15 cellular contexts compared by ENCODE assay signal in genomic region chr10:70139151-70139996, GRCh38. TPM values are rescaled to one million over a fixed set of nuclear protein-coding genes. Genes with fewer than 3 reads are reported as not detected.
A peak's percentile ranks its signal among the peaks of the same experiment; 100 is the strongest.
DNase-seq lines count a peak whose midpoint lies in the region; ATAC-seq and TF ChIP-seq lines count a peak whose summit lies in the region.
"Had no signal": no experiment of that assay in that cellular context is flagged by ENCODE, and none has a peak within 500 bp of the region (broad histone marks: within the 10 kb centered on the region; RNA-seq: fewer than 3 reads in every experiment).

No MANE protein-coding gene starts in this region.

- H3K27ac ChIP-seq in HEK293 (ENCODE audit: extremely low read depth, low read depth, low read length), result no peak overlapping the region
- H3K27ac ChIP-seq in esophagus (ENCODE audit: low read depth in 2 of 2, low read length in 1 of 2), result peak overlapping the region; percentile 70 to 93
- peak overlapping the region; percentile 79 to 84 (median 83) for H3K27ac ChIP-seq in transverse colon

- TF ChIP-seq EP300 in transverse colon (IDR thresholded peaks at IDR 0.05; ENCODE audit: low read depth), result no peak

- H3K9me3 Mint-ChIP-seq in activated T-cell treated with anti-CD3 and anti-CD28 coated beads, Interleukin-2, amount 50 U/mL, for 24 hours, result no peaks in the 10 kb centered on the region
- H3K9me3 Mint-ChIP-seq: CD14-positive monocyte had no signal

- no peak overlapping the region for H3K4me3 ChIP-seq in HEK293 (ENCODE audit: low read depth, low read length)
- no peak overlapping the region for H3K4me3 ChIP-seq in esophagus (ENCODE audit: low read depth in 1 of 2, low read length in 2 of 2)
- no peak overlapping the region for H3K4me3 ChIP-seq in transverse colon

- H3K27me3 ChIP-seq in esophagus (ENCODE audit: control insufficient read depth in 1 of 2, insufficient read depth in 2 of 2, low read length in 2 of 2) (no peaks in the 10 kb centered on the region), transverse colon (no peaks in the 10 kb centered on the region)

- in situ Hi-C loops in transverse colon (cut with MboI; ENCODE audit: low pct_ligation_motif_present in 1 of 4, low pct_unique_long_range_greater_than_20kb in 1 of 4, low sequenced_read_pairs in 3 of 4), result no loop called here

- no peak for DNase-seq in activated T-cell treated with anti-CD3 and anti-CD28 coated beads, Interleukin-2, amount 50 U/mL, for 24 hours
- DNase-seq in activated T-cell treated with anti-CD3 and anti-CD28 coated beads for 4 hours, result no peak
- no peak for DNase-seq in transverse colon
- DNase-seq: COR-L47, DMS153, EL, KBM-7, NCI-H146, NCI-H446, SHP77 had no signal

- H3K9me3 ChIP-seq in HEK293 (ENCODE audit: control insufficient read depth, insufficient read depth, low read depth, low read length) (no peaks in the 10 kb centered on the region), esophagus (ENCODE audit: control insufficient read depth in 2 of 2, insufficient read depth in 1 of 2, low read depth in 1 of 2, low read length in 1 of 2) (no peaks in the 10 kb centered on the region), transverse colon (no peaks in the 10 kb centered on the region)

- CTCF ChIA-PET in HEK293 (lab: Yijun Ruan, JAX), result interaction anchor here (5.2 kb wide), 1 partner anchor 23 kb away, joined by 15 read pairs; no protein-coding TSS in a partner anchor

- 78 to 89% methylated on average over 11 of the region's 11 CpGs for WGBS in esophagus, 2 donors
- 87 to 91% methylated on average over 3 to 11 of the region's 11 CpGs for WGBS in transverse colon (ENCODE audit: low coverage in 1 of 2), 2 donors

- peak overlapping the region; percentile 4 for H3K27ac Mint-ChIP-seq in activated T-cell treated with anti-CD3 and anti-CD28 coated beads, Interleukin-2, amount 50 U/mL, for 24 hours
- H3K27ac Mint-ChIP-seq: CD14-positive monocyte had no signal

- H3K36me3 ChIP-seq in HEK293 (ENCODE audit: control insufficient read depth in 2 of 2, insufficient read depth in 1 of 2, low read length in 2 of 2) (peaks cover 0 to 16% of the 10 kb centered on the region in 2 experiments; a peak in 1 of 3 replicates), esophagus (ENCODE audit: control insufficient read depth in 2 of 2, insufficient read depth in 2 of 2, low read length in 1 of 2) (peaks cover 6 to 8% of the 10 kb centered on the region in 2 donors), transverse colon (no peaks in the 10 kb centered on the region)

- peaks cover 29% of the 10 kb centered on the region for H3K36me3 Mint-ChIP-seq in activated T-cell treated with anti-CD3 and anti-CD28 coated beads, Interleukin-2, amount 50 U/mL, for 24 hours (ENCODE audit: low read depth)

- H3K4me1 Mint-ChIP-seq in activated T-cell treated with anti-CD3 and anti-CD28 coated beads, Interleukin-2, amount 50 U/mL, for 24 hours (ENCODE audit: low read depth), result peaks cover 22% of the 10 kb centered on the region

- ATAC-seq in GM18511 (IDR thresholded peaks at IDR 0.05; ENCODE audit: unreplicated experiment) (no peak), GM21529 (IDR thresholded peaks at IDR 0.05; ENCODE audit: unreplicated experiment) (no peak)

- TF ChIP-seq CTCF in HEK293 (tag by site-specific recombination; IDR thresholded peaks at IDR 0.05) (no peak), transverse colon (IDR thresholded peaks at IDR 0.05) (no peak)

- no peak overlapping the region for H3K4me3 Mint-ChIP-seq in activated T-cell treated with anti-CD3 and anti-CD28 coated beads, Interleukin-2, amount 50 U/mL, for 24 hours
- H3K4me3 Mint-ChIP-seq: CD14-positive monocyte had no signal

- POLR2A ChIA-PET in HEK293 (lab: Yijun Ruan, JAX), result interaction anchor here (0.5 to 1.8 kb wide), 4 partner anchors 7 to 921 kb away, joined by 3 to 14 read pairs (median 4); partner anchors contain the start of genes SAR1A and TYSND1

- TF ChIP-seq POLR2A in transverse colon (IDR thresholded peaks at IDR 0.05), result no peak

- intact Hi-C loops in transverse colon (cut with DNase I; ENCODE audit: low total_unique reads), result no loop called here

- no peaks in the 10 kb centered on the region for H3K27me3 Mint-ChIP-seq in activated T-cell treated with anti-CD3 and anti-CD28 coated beads, Interleukin-2, amount 50 U/mL, for 24 hours

- no peaks in the 10 kb centered on the region for H3K4me1 ChIP-seq in HEK293 (ENCODE audit: control insufficient read depth, insufficient read depth, low read length)
- peaks cover 8 to 11% of the 10 kb centered on the region in 2 donors for H3K4me1 ChIP-seq in esophagus (ENCODE audit: control insufficient read depth in 2 of 2, insufficient read depth in 2 of 2, low read length in 1 of 2)
- H3K4me1 ChIP-seq in transverse colon, result peaks cover 0 to 29% (median 18%) of the 10 kb centered on the region in 4 donors

TF ChIP-seq in HEK293, 187 proteins besides CTCF, POLR2A, EP300 and RAD21:
- peak; percentile 10; the same call in 1 of the 2 replicates for TF ChIP-seq ZIC2 (tag by site-specific recombination; IDR thresholded peaks at IDR 0.05)
- no peak for TF ChIP-seq ZNF214 (tag by site-specific recombination; IDR thresholded peaks at IDR 0.05; ENCODE audit: borderline replicate concordance)

RNA-seq across cellular contexts. Expression of gene AIFM2, which starts 6.7 kb away (rescaled TPM):
- polyA plus RNA-seq in esophagus, result 10 to 100 TPM; 13.6 to 14.1 TPM
- total RNA-seq in transverse colon, result 10 to 100 TPM in 3 of 4 donors, 1 to 10 TPM in 1; 3.8 to 27.0 (median 23.9) TPM

RNA-seq across cellular contexts. Expression of gene TYSND1, which starts 7.1 kb away (rescaled TPM):
- polyA plus RNA-seq in esophagus, result 10 to 100 TPM; 13.6 to 17.5 TPM
- 10 to 100 TPM; 18.6 to 48.8 (median 21.9) TPM for total RNA-seq in transverse colon

RNA-seq across cellular contexts. Expression of gene SAR1A, which starts 30.9 kb away (rescaled TPM):
- 10 to 100 TPM; 26.0 to 30.0 TPM for polyA plus RNA-seq in esophagus
- total RNA-seq in transverse colon, result 10 to 100 TPM; 35.2 to 93.9 (median 51.3) TPM
